Comparison of ENCODE assay signal across 18 cellular contexts in the genomic region with DNA sequence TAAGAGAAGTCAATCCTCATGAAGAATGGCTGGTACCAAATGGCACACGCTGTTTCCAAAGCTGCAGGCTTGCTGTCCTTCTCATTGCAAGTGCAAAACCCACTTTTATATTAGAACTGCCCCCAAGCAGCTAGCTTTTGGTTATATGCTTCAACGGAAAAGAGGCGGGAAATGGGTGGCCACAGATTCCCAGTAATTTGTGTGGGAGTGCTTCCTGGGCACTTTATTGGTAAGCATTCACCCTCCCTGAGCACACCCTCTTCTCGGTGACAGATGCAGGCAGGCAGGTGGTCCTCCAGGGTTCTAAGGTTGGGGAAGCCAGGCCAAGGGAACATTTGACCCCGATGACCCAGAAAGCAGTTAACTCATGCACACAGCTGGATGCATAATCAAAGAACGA. TPM values are rescaled to one million over a fixed set of nuclear protein-coding genes. Genes with fewer than 3 reads are reported as not detected.
A peak's percentile ranks its signal among the peaks of the same experiment; 100 is the strongest.
DNase-seq lines count a peak whose midpoint lies in the region; ATAC-seq and TF ChIP-seq lines count a peak whose summit lies in the region.
"Had no signal": no experiment of that assay in that cellular context is flagged by ENCODE, and none has a peak within 500 bp of the region (broad histone marks: within the 10 kb centered on the region; RNA-seq: fewer than 3 reads in every experiment).

No MANE protein-coding gene starts in this region.

- ATAC-seq in activated T-cell treated with anti-CD3 and anti-CD28 coated beads, Interleukin-2, amount 50 U/mL, for 72 hours (replicated peaks in 1 of 2) = no peak
- no peak for ATAC-seq in stimulated activated effector memory CD8-positive, alpha-beta T cell treated with anti-CD3 and anti-CD28 coated beads, Interleukin-12 subunit alpha, Interleukin-12 subunit beta, amount 100 ng/mL, for 72 hours
- no peak for ATAC-seq in upper lobe of right lung
- no peak for ATAC-seq in GM18861 (IDR thresholded peaks at IDR 0.05; ENCODE audit: unreplicated experiment)
- ATAC-seq in right lobe of liver = no peak
- ATAC-seq: HepG2 had no signal

- H3K4me1 ChIP-seq in upper lobe of right lung (no peaks in the 10 kb centered on the region), right lobe of liver (no peaks in the 10 kb centered on the region)

- TF ChIP-seq POLR2A in NB4 (IDR thresholded peaks at IDR 0.05; ENCODE audit: extremely low read depth, insufficient read length) = no peak
- no peak for TF ChIP-seq POLR2A in right lobe of liver (IDR thresholded peaks at IDR 0.05)

- TF ChIP-seq CTCF in NB4 (IDR thresholded peaks at IDR 0.05; ENCODE audit: low read depth, low read length) (no peak), upper lobe of right lung (IDR thresholded peaks at IDR 0.05) (no peak), right lobe of liver (IDR thresholded peaks at IDR 0.05) (no peak)

- H3K27me3 ChIP-seq in upper lobe of right lung (no peaks in the 10 kb centered on the region), right lobe of liver (no peaks in the 10 kb centered on the region)
- H3K27me3 ChIP-seq: Peyer's patch had no signal

- peak overlapping the region; percentile 54 to 56 for H3K4me3 Mint-ChIP-seq in activated T-cell treated with anti-CD3 and anti-CD28 coated beads, Interleukin-2, amount 50 U/mL, for 72 hours
- no peak overlapping the region for H3K4me3 Mint-ChIP-seq in activated naive CD8-positive, alpha-beta T cell treated with anti-CD3 and anti-CD28 coated beads for 36 hours
- peak overlapping the region; percentile 34 for H3K4me3 Mint-ChIP-seq in stimulated activated effector memory CD8-positive, alpha-beta T cell treated with anti-CD3 and anti-CD28 coated beads, Interleukin-12 subunit alpha, Interleukin-12 subunit beta, amount 100 ng/mL, for 72 hours

- H3K27ac ChIP-seq in upper lobe of right lung (no peak overlapping the region), right lobe of liver (no peak overlapping the region)
- H3K27ac ChIP-seq: KMS-11 had no signal

- WGBS in right lobe of liver (ENCODE audit: insufficient coverage, low coverage, low lambda C conversion rate, missing lambda C conversion rate) = 74% methylated on average over 4 of the region's 6 CpGs

- H3K27me3 Mint-ChIP-seq in activated T-cell treated with anti-CD3 and anti-CD28 coated beads, Interleukin-2, amount 50 U/mL, for 72 hours (ENCODE audit: low read depth) = peaks cover 24% of the 10 kb centered on the region
- H3K27me3 Mint-ChIP-seq in activated naive CD8-positive, alpha-beta T cell treated with anti-CD3 and anti-CD28 coated beads for 36 hours = peaks cover 33% of the 10 kb centered on the region

- H3K4me3 ChIP-seq in NB4 (ENCODE audit: low read depth, low read length) (no peak overlapping the region), upper lobe of right lung (no peak overlapping the region), right lobe of liver (no peak overlapping the region)
- H3K4me3 ChIP-seq: Peyer's patch had no signal

- intact Hi-C loops in upper lobe of right lung (cut with DNase I) = no loop called here
- intact Hi-C loops in right lobe of liver (cut with DNase I) = no loop called here

- no peaks in the 10 kb centered on the region for H3K36me3 Mint-ChIP-seq in activated T-cell treated with anti-CD3 and anti-CD28 coated beads, Interleukin-2, amount 50 U/mL, for 72 hours (ENCODE audit: insufficient read depth in 2 of 2)
- peaks cover 3% of the 10 kb centered on the region for H3K36me3 Mint-ChIP-seq in activated naive CD8-positive, alpha-beta T cell treated with anti-CD3 and anti-CD28 coated beads for 36 hours
- peaks cover 23% of the 10 kb centered on the region for H3K36me3 Mint-ChIP-seq in stimulated activated effector memory CD8-positive, alpha-beta T cell treated with anti-CD3 and anti-CD28 coated beads, Interleukin-12 subunit alpha, Interleukin-12 subunit beta, amount 100 ng/mL, for 72 hours

- no peaks in the 10 kb centered on the region for H3K9me3 Mint-ChIP-seq in activated T-cell treated with anti-CD3 and anti-CD28 coated beads, Interleukin-2, amount 50 U/mL, for 72 hours
- H3K9me3 Mint-ChIP-seq in activated naive CD8-positive, alpha-beta T cell treated with anti-CD3 and anti-CD28 coated beads for 36 hours = no peaks in the 10 kb centered on the region
- H3K9me3 Mint-ChIP-seq in stimulated activated effector memory CD8-positive, alpha-beta T cell treated with anti-CD3 and anti-CD28 coated beads, Interleukin-12 subunit alpha, Interleukin-12 subunit beta, amount 100 ng/mL, for 72 hours = no peaks in the 10 kb centered on the region

- peaks cover 96% of the 10 kb centered on the region for H3K4me1 Mint-ChIP-seq in activated T-cell treated with anti-CD3 and anti-CD28 coated beads, Interleukin-2, amount 50 U/mL, for 72 hours (ENCODE audit: low read depth)
- H3K4me1 Mint-ChIP-seq in activated naive CD8-positive, alpha-beta T cell treated with anti-CD3 and anti-CD28 coated beads for 36 hours = peaks cover 79% of the 10 kb centered on the region
- peaks cover 94% of the 10 kb centered on the region for H3K4me1 Mint-ChIP-seq in stimulated activated effector memory CD8-positive, alpha-beta T cell treated with anti-CD3 and anti-CD28 coated beads, Interleukin-12 subunit alpha, Interleukin-12 subunit beta, amount 100 ng/mL, for 72 hours

- DNase-seq in activated T-cell treated with anti-CD3 and anti-CD28 coated beads, Interleukin-2, amount 50 U/mL, for 72 hours = no peak
- no peak for DNase-seq in activated T-cell treated with anti-CD3 and anti-CD28 coated beads, Interleukin-2, amount 50 U/mL, for 48 hours
- DNase-seq in NB4 (ENCODE audit: low read depth) (peak; percentile 64), upper lobe of right lung (no peak), right lobe of liver (no peak)
- DNase-seq in activated naive CD8-positive, alpha-beta T cell treated with anti-CD3 and anti-CD28 coated beads for 36 hours = no peak
- DNase-seq in stimulated activated effector memory CD8-positive, alpha-beta T cell treated with anti-CD3 and anti-CD28 coated beads, Interleukin-12 subunit alpha, Interleukin-12 subunit beta, amount 100 ng/mL, for 72 hours (ENCODE audit: low spot score in 2 of 2) = no peak
- DNase-seq: ACHN, H7, NCI-H1092 treated with DMSO at 0.1 percent for 48 hours, NCI-H1694 treated with DMSO at 0.1 percent for 48 hours, NCI-H446, NCI-H748 treated with DMSO at 0.1 percent for 48 hours, Right ventricle myocardium superior had no signal

- H3K36me3 ChIP-seq in upper lobe of right lung (no peaks in the 10 kb centered on the region), right lobe of liver (no peaks in the 10 kb centered on the region)
- H3K36me3 ChIP-seq: Peyer's patch had no signal

- H3K27ac Mint-ChIP-seq in activated T-cell treated with anti-CD3 and anti-CD28 coated beads, Interleukin-2, amount 50 U/mL, for 72 hours = no peak overlapping the region
- peak overlapping the region; percentile 47 for H3K27ac Mint-ChIP-seq in activated naive CD8-positive, alpha-beta T cell treated with anti-CD3 and anti-CD28 coated beads for 36 hours
- H3K27ac Mint-ChIP-seq in stimulated activated effector memory CD8-positive, alpha-beta T cell treated with anti-CD3 and anti-CD28 coated beads, Interleukin-12 subunit alpha, Interleukin-12 subunit beta, amount 100 ng/mL, for 72 hours = peak overlapping the region; percentile 73

- H3K9me3 ChIP-seq in upper lobe of right lung (no peaks in the 10 kb centered on the region), right lobe of liver (no peaks in the 10 kb centered on the region)
- H3K9me3 ChIP-seq: Peyer's patch had no signal

RNA-seq across cellular contexts. Expression of a gene that starts 29.1 kb away (rescaled TPM):
- total RNA-seq in activated T-cell treated with anti-CD3 and anti-CD28 coated beads, Interleukin-2, amount 50 U/mL, for 72 hours = 100 to 1,000 TPM in 1 of 2 donors, 10 to 100 TPM in 1; 25.2 to 107 TPM
- total RNA-seq in activated naive CD8-positive, alpha-beta T cell treated with anti-CD3 and anti-CD28 coated beads for 36 hours = 10 to 100 TPM; 13.1 to 13.4 TPM
- total RNA-seq in upper lobe of right lung (17.5 TPM), right lobe of liver (1 to 10 TPM in 5 of 6 experiments, under 1 TPM in 1; 0.86 to 2.8 (median 1.3) TPM)
- total RNA-seq: HepG2 had no signal
